ENCODE assay signal across 16 cellular contexts in the genomic region with DNA sequence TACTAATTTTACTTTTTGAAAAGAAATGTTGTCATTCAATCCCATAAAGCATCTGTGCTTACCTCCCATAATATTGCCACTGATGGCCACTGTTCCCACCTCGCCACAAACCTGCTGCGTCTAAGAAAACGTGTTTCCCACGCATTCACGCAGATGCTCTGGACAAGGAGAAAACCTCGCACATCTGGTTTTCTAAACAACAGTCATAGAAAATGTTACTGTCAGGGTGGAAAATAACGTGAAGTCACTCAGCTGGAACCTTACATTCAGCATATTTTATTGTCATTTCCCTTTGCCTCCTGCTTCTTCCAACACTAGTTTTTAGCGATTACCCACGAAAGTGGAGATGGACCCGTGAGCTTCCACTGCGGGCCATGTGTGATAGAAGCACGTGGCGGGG.
DNase-seq lines count a peak whose midpoint lies in the region; ATAC-seq, FAIRE-seq and TF ChIP-seq lines count a peak whose summit lies in the region.
"Had no signal": no experiment of that assay in that cellular context is flagged by ENCODE, and none has a peak within 500 bp of the region (broad histone marks: within the 10 kb centered on the region; RNA-seq: fewer than 3 reads in every experiment).

No MANE protein-coding gene starts in this region.

- H2AFZ ChIP-seq in ACC112 (ENCODE audit: low read length, unreplicated experiment) = no peak overlapping the region

- no peaks in the 10 kb centered on the region for H3K79me2 ChIP-seq in ACC112 (ENCODE audit: control insufficient read depth, insufficient read depth, low read length, unreplicated experiment)

- WGBS in HUES64 = 94% methylated on average over 13 of the region's 13 CpGs
- 68% methylated on average over 13 of the region's 13 CpGs for WGBS in esophagus muscularis mucosa
- WGBS in pancreas, 2 donors = 81 to 83% methylated on average over 13 of the region's 13 CpGs

- H3K4me1 ChIP-seq in ACC112 (ENCODE audit: control insufficient read depth, insufficient read depth, low read length, unreplicated experiment) (peaks cover 56% of the 10 kb centered on the region), HUES64 (ENCODE audit: insufficient read depth, low read length) (peaks cover 54% of the 10 kb centered on the region), esophagus muscularis mucosa (peaks cover 6 to 65% (median 54%) of the 10 kb centered on the region in 4 donors), pancreas (peaks cover 20 to 37% (median 34%) of the 10 kb centered on the region in 3 donors)
- H3K4me1 ChIP-seq: uterus had no signal

- H3K27me3 ChIP-seq in ACC112 (ENCODE audit: insufficient read depth, low read length) = no peaks in the 10 kb centered on the region
- H3K27me3 ChIP-seq in HUES64 (ENCODE audit: insufficient read depth, low read length) = no peaks in the 10 kb centered on the region
- no peaks in the 10 kb centered on the region for H3K27me3 ChIP-seq in esophagus muscularis mucosa
- H3K27me3 ChIP-seq in pancreas = no peaks in the 10 kb centered on the region
- H3K27me3 ChIP-seq: cardiac muscle cell, uterus had no signal

- no peak for DNase-seq in esophagus muscularis mucosa (ENCODE audit: extremely low spot score)
- no peak for DNase-seq in pancreas
- no peak for DNase-seq in COR-L47 (lab: John Stamatoyannopoulos, UW)
- DNase-seq in hepatic stellate cell (ENCODE audit: low spot score) = no peak
- no peak for DNase-seq in NCI-H345 treated with DMSO at 0.1 percent for 48 hours (lab: John Stamatoyannopoulos, UW; ENCODE audit: unreplicated experiment)
- DNase-seq: Karpas-422, NCI-H1436 treated with DMSO at 0.1 percent for 48 hours, T-helper 17 cell, uterus had no signal

- TF ChIP-seq EP300 in esophagus muscularis mucosa (IDR thresholded peaks at IDR 0.05) = no peak

- H3K4me3 ChIP-seq in ACC112 (ENCODE audit: low read depth, low read length) = no peak overlapping the region
- H3K4me3 ChIP-seq in HUES64 (ENCODE audit: low read length) = no peak overlapping the region
- peak overlapping the region in 2 of 4 donors; percentile 19 to 36 for H3K4me3 ChIP-seq in esophagus muscularis mucosa
- no peak overlapping the region for H3K4me3 ChIP-seq in pancreas
- H3K4me3 ChIP-seq: cardiac muscle cell, uterus had no signal

- H3K36me3 ChIP-seq in ACC112 (ENCODE audit: insufficient read depth, low read length) = peaks cover 34% of the 10 kb centered on the region; the same call in 1 of the 2 replicates
- peaks cover 46% of the 10 kb centered on the region for H3K36me3 ChIP-seq in HUES64 (ENCODE audit: insufficient read depth, low read length)
- H3K36me3 ChIP-seq in esophagus muscularis mucosa = peaks cover 0 to 15% (median 0%) of the 10 kb centered on the region in 4 donors
- no peaks in the 10 kb centered on the region for H3K36me3 ChIP-seq in pancreas
- H3K36me3 ChIP-seq: cardiac muscle cell, uterus had no signal

- H3K27ac ChIP-seq in ACC112 (ENCODE audit: low read depth, low read length) (peak overlapping the region; percentile 83), HUES64 (ENCODE audit: low read depth, low read length) (peak overlapping the region; percentile 86), esophagus muscularis mucosa (replicated peaks in 1 of 4) (peak overlapping the region; percentile 84 to 93 (median 89)), pancreas (peak overlapping the region; percentile 30 to 77 (median 64))
- H3K27ac ChIP-seq: cardiac muscle cell had no signal

- ATAC-seq in pancreas = no peak
- ATAC-seq in HG03025 (IDR thresholded peaks at IDR 0.05; ENCODE audit: low FRiP score, unreplicated experiment) = no peak
- ATAC-seq: activated naive CD4-positive, alpha-beta T cell treated with anti-CD3 and anti-CD28 coated beads, Interleukin-2, amount 50 U/mL, for 72 hours; T-helper 17 cell had no signal

- TF ChIP-seq POLR2A in esophagus muscularis mucosa (IDR thresholded peaks at IDR 0.05; ENCODE audit: low read depth) = no peak

- H3K9ac ChIP-seq in HUES64 (ENCODE audit: low read depth, low read length) = no peak overlapping the region; the same call in 1 of the 2 replicates

- no peak for FAIRE-seq in pancreas (lab: Jason Lieb, UNC)
- FAIRE-seq: GM18507, islet of Langerhans had no signal

- H3K9me3 ChIP-seq in HUES64 (ENCODE audit: insufficient read depth, low read depth, low read length) = no peaks in the 10 kb centered on the region
- H3K9me3 ChIP-seq in esophagus muscularis mucosa = no peaks in the 10 kb centered on the region
- no peaks in the 10 kb centered on the region for H3K9me3 ChIP-seq in pancreas
- H3K9me3 ChIP-seq: uterus had no signal

- intact Hi-C loops in esophagus muscularis mucosa (cut with DNase I) = loop anchor here (5.0 kb wide), 1 partner anchor 92 kb away; a partner anchor contains a TSS
- intact Hi-C loops in pancreas (cut with DNase I) = no loop called here

- TF ChIP-seq CTCF in esophagus muscularis mucosa (IDR thresholded peaks at IDR 0.05) = no peak
- no peak for TF ChIP-seq CTCF in pancreas (IDR thresholded peaks at IDR 0.05)
